19 cellular contexts compared by ENCODE assay signal in the genomic region with DNA sequence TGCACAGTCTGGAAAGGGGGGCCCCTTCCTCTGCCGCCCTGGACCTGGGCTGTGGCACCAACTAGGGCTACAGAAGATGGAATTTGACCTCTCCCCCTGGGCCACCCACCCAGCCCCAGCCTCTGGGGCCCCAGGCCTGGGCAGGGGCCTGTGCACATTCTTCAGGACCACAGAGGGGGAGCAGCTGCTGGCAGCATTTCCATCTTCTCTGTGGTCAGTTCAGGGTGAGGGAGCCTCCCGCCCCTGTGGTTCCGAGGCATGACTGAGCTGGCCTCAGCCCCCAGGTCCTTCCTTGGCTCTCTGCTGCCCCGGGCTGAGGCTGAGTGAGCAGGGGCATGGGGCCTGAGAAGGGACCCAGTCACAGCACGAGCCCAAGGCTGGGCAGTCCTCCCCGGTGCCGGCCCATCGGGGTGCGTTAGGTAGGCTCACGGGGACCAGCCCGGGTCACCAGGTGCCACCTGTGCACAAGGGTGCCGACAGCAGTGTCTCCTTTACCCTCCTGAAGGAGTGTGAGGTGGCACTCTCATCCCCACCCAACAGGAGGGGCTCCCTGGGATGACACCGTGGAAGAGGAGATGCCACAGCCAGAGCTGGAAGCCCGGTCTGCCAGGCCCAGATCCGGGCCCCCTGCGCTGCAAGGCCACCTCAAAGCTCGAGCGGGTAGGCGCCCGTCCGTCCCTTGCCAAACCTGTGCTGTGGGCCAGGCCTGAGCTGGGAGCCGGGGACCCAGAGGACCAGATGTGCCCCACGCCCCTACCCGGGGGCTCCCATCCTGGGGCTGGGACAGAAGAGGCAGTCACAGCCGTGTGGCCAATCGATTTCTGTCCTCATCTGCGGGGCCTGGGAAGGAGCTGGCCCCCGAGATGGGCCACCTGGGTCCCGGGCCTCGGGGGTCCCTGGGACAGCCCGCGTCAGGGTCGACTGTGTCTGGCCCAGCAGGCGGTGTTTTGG.
"Had no signal": no experiment of that assay in that cellular context is flagged by ENCODE, and none has a peak within 500 bp of the region (broad histone marks: within the 10 kb centered on the region; RNA-seq: fewer than 3 reads in every experiment).

No MANE protein-coding gene starts in this region.

- H3K4me1 ChIP-seq: heart right ventricle had no signal

- H3K4me3 ChIP-seq: heart right ventricle, tibial artery had no signal

- H3K9me3 ChIP-seq: heart right ventricle, tibial artery had no signal

- H3K36me3 ChIP-seq: heart right ventricle, tibial artery had no signal

- DNase-seq: activated CD4-positive, alpha-beta memory T cell treated with anti-CD3 and anti-CD28 coated beads for 36 hours; activated CD4-positive, alpha-beta T cell treated with anti-CD3 and anti-CD28 coated beads for 48 hours; activated CD4-positive, CD25-positive, alpha-beta regulatory T cell; activated effector memory CD4-positive, alpha-beta T cell treated with anti-CD3 and anti-CD28 coated beads, Interleukin-2, amount 50 U/mL, for 16 hours; activated naive CD4-positive, alpha-beta T cell treated with anti-CD3 and anti-CD28 coated beads, Interleukin-2, amount 10 ng/mL, durations not matched to agents 7 days and 5 days; activated T-cell treated with anti-CD3 and anti-CD28 coated beads for 4 hours; amygdala; effector CD4-positive, alpha-beta T cell; heart right ventricle; islet precursor cell; midbrain; occipital lobe; retina; stimulated activated CD4-positive, alpha-beta T cell treated with anti-CD3 and anti-CD28 coated beads, Interleukin-1b, Interleukin-23, amount 100 ng/mL, for 48 hours; substantia nigra; T-helper 1 cell; T-helper 9 cell; tibial artery had no signal

- H3K27ac ChIP-seq: heart right ventricle, tibial artery had no signal

- ATAC-seq: heart right ventricle, left lobe of liver had no signal
